ENCODE assay signal across 18 cellular contexts in the genomic region with DNA sequence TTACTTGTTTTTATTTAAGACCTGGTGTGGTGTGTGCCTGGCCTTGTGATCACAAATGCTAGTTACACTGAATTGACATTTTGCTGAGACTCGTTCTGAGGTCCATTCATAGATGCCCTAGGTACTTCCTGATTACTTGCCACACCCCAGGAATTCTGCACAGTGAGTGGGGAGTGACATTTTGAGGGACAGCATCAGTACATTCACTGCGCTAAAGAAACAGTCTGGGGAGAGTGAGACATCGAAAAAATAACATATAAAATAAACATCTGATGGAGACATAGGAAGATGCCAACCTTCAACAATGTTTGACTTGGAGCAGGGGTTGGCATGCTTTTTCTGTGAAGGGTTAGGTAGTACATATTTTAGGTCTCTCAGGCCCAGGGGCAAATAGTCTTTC. TPM values are rescaled to one million over a fixed set of nuclear protein-coding genes. Genes with fewer than 3 reads are reported as not detected.
DNase-seq lines count a peak whose midpoint lies in the region; ATAC-seq and TF ChIP-seq lines count a peak whose summit lies in the region.
"Had no signal": no experiment of that assay in that cellular context is flagged by ENCODE, and none has a peak within 500 bp of the region (broad histone marks: within the 10 kb centered on the region; RNA-seq: fewer than 3 reads in every experiment).

No MANE protein-coding gene starts in this region.

- H3K4me3 ChIP-seq in ascending aorta (no peak overlapping the region), left lung (no peak overlapping the region), heart left ventricle (no peak overlapping the region)
- H3K4me3 ChIP-seq: PC-9, SJSA1 had no signal

- peaks cover 65 to 83% of the 10 kb centered on the region in 2 donors for H3K36me3 Mint-ChIP-seq in stimulated activated naive B cell treated with anti-CD40 and anti-IgM and Interleukin-4, amounts not matched to agents 10 μg/mL and 1 μg/mL and 100 μg/mL, for 72 hours

- H3K4me1 Mint-ChIP-seq in stimulated activated naive B cell treated with anti-CD40 and anti-IgM and Interleukin-4, amounts not matched to agents 10 μg/mL and 1 μg/mL and 100 μg/mL, for 72 hours: peaks cover 18 to 40% of the 10 kb centered on the region in 2 donors

- H3K27ac ChIP-seq in ascending aorta (peak overlapping the region; percentile 94 to 97), left lung (peak overlapping the region in 1 of 2 donors; percentile 18), heart left ventricle (peak overlapping the region in 1 of 12 donors; percentile 13)
- H3K27ac ChIP-seq: C4-2B, PC-9, SJSA1 had no signal

- H3K9me3 ChIP-seq in ascending aorta (no peaks in the 10 kb centered on the region), left lung (peaks cover 0 to 39% of the 10 kb centered on the region in 2 donors), heart left ventricle (peaks cover 0 to 35% (median 2%) of the 10 kb centered on the region in 12 donors)

- in situ Hi-C loops in Caki2 (cut with HindIII; ENCODE audit: low pct_unique_long_range_greater_than_20kb, low sequenced_read_pairs): no loop called here

- ATAC-seq in left lung (peak; percentile 20), GM19351 (IDR thresholded peaks at IDR 0.05; ENCODE audit: unreplicated experiment) (no peak), heart left ventricle (no peak), GM18519 (IDR thresholded peaks at IDR 0.05; ENCODE audit: low FRiP score, unreplicated experiment) (no peak)
- ATAC-seq in stimulated activated naive B cell treated with anti-CD40 and anti-IgM and Interleukin-4, amounts not matched to agents 10 μg/mL and 1 μg/mL and 100 μg/mL, for 72 hours (replicated peaks): no peak

- H3K27me3 ChIP-seq in ascending aorta (no peaks in the 10 kb centered on the region), left lung (no peaks in the 10 kb centered on the region), heart left ventricle (no peaks in the 10 kb centered on the region)
- H3K27me3 ChIP-seq: SJSA1 had no signal

- no peak for TF ChIP-seq POLR2A in heart left ventricle (IDR thresholded peaks at IDR 0.05)

- DNase-seq in Caki2 (ENCODE audit: low read depth) (peak; percentile 27), ascending aorta (ENCODE audit: low spot score in 2 of 2) (peak in 1 of 2 donors; percentile 80), left lung (no peak), NCI-H748 treated with DMSO at 0.1 percent for 48 hours (lab: John Stamatoyannopoulos, UW) (no peak), heart left ventricle (no peak)
- no peak for DNase-seq in stimulated activated naive B cell treated with anti-CD40 and anti-IgM and Interleukin-4, amounts not matched to agents 10 μg/mL and 1 μg/mL and 100 μg/mL, for 72 hours
- DNase-seq: H9, IMR-90, Karpas-422, NCI-H1417 treated with DMSO at 0.1 percent for 48 hours, NCI-H1930, NCI-H446, NCI-H774, PC-9 had no signal

- no peak for TF ChIP-seq CTCF in ascending aorta (IDR thresholded peaks at IDR 0.05)
- no peak for TF ChIP-seq CTCF in left lung (IDR thresholded peaks at IDR 0.05)
- no peak for TF ChIP-seq CTCF in heart left ventricle (IDR thresholded peaks at IDR 0.05)

- no peak overlapping the region for H3K4me3 Mint-ChIP-seq in stimulated activated naive B cell treated with anti-CD40 and anti-IgM and Interleukin-4, amounts not matched to agents 10 μg/mL and 1 μg/mL and 100 μg/mL, for 72 hours
- H3K4me3 Mint-ChIP-seq: H9 had no signal

- WGBS in heart left ventricle, 4 donors: 78 to 88% (median 83%) methylated on average over 3 of the region's 3 CpGs

- peaks cover 35 to 65% of the 10 kb centered on the region in 2 donors for H3K4me1 ChIP-seq in ascending aorta
- peaks cover 9 to 45% of the 10 kb centered on the region in 2 donors for H3K4me1 ChIP-seq in left lung
- peaks cover 4 to 41% (median 28%) of the 10 kb centered on the region in 12 donors for H3K4me1 ChIP-seq in heart left ventricle

- H3K9me3 Mint-ChIP-seq in stimulated activated naive B cell treated with anti-CD40 and anti-IgM and Interleukin-4, amounts not matched to agents 10 μg/mL and 1 μg/mL and 100 μg/mL, for 72 hours: peaks cover 20 to 30% of the 10 kb centered on the region in 2 donors

- intact Hi-C loops in ascending aorta (cut with DNase I): no loop called here
- intact Hi-C loops in left lung (cut with DNase I): no loop called here
- intact Hi-C loops in heart left ventricle (cut with DNase I): no loop called here

- no peaks in the 10 kb centered on the region for H3K36me3 ChIP-seq in ascending aorta
- H3K36me3 ChIP-seq in left lung: peaks cover 0 to 16% of the 10 kb centered on the region in 2 donors
- peaks cover 0 to 5% (median 0%) of the 10 kb centered on the region in 9 donors for H3K36me3 ChIP-seq in heart left ventricle

- H3K27ac Mint-ChIP-seq in stimulated activated naive B cell treated with anti-CD40 and anti-IgM and Interleukin-4, amounts not matched to agents 10 μg/mL and 1 μg/mL and 100 μg/mL, for 72 hours: peak overlapping the region; percentile 20
- H3K27ac Mint-ChIP-seq: H9 had no signal

- H3K27me3 Mint-ChIP-seq in stimulated activated naive B cell treated with anti-CD40 and anti-IgM and Interleukin-4, amounts not matched to agents 10 μg/mL and 1 μg/mL and 100 μg/mL, for 72 hours: no peaks in the 10 kb centered on the region

RNA-seq across cellular contexts. Expression of a gene that starts 30.4 kb away (rescaled TPM):
- total RNA-seq in Caki2 (2014; rRNA removed; shearing (Covaris generic); ENCODE audit: low replicate concordance): 42.8 and 51.5 TPM in 2 replicates
- total RNA-seq in ascending aorta: 144 TPM
- total RNA-seq in left lung: 10 to 100 TPM; 33.3 to 44.6 TPM
- 10 to 100 TPM; 14.4 to 28.0 (median 24.0) TPM for total RNA-seq in heart left ventricle
- 10 to 100 TPM in 1 of 2 donors, 1 to 10 TPM in 1; 8.1 to 10.8 TPM for polyA plus RNA-seq in heart left ventricle
